In the genomic region with DNA sequence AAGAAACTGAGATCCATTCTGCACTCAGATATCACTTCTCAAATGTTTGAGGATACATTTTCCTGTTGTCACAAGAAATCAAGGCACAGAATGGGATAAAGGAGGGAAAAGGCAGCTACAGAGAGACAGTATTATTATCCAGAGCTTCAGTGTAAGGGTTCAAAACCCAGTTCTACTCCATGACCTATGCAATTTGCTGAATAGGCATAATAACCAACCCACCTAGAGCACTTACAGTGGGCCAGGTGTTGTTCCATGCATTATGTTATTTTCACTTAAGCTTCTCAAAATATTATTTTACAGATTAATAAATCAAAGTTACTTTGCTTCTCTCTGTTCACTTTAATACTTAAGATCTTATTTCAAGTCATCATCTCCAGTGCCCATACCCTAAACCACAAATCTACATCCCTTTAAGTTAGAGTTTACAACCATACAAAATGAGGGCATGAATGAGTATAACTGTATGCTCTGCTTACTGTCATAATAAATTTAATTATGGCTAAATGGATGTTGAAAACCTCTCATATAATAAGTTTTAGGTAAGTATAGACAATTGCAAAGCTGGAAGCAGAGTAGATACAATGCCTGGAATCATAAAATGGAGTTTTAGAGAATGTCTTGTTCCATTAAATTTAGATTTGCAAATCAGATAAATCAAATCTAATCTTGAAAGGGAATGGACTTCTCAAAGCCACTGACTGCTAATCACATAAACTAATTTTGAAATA, we compare ENCODE assay signal across 4 cellular contexts.
TF ChIP-seq lines count a peak whose summit lies in the region.

No MANE protein-coding gene starts in this region.

TF ChIP-seq in A549, 52 proteins besides CTCF, POLR2A, EP300 and RAD21:
- TF ChIP-seq MAFK (IDR thresholded peaks at IDR 0.05; ENCODE audit: partially characterized antibody) (peak; percentile 89), BHLHE40 (IDR thresholded peaks at IDR 0.05; ENCODE audit: low read depth, low read length) (no peak)
TF ChIP-seq in A549: peak in this region for 1.

TF ChIP-seq in IMR-90, 13 proteins besides CTCF, POLR2A, EP300 and RAD21:
- TF ChIP-seq, protein P1, sequence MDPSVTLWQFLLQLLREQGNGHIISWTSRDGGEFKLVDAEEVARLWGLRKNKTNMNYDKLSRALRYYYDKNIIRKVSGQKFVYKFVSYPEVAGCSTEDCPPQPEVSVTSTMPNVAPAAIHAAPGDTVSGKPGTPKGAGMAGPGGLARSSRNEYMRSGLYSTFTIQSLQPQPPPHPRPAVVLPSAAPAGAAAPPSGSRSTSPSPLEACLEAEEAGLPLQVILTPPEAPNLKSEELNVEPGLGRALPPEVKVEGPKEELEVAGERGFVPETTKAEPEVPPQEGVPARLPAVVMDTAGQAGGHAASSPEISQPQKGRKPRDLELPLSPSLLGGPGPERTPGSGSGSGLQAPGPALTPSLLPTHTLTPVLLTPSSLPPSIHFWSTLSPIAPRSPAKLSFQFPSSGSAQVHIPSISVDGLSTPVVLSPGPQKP (IDR thresholded peaks at IDR 0.05; ENCODE audit: borderline replicate concordance, low read depth, low read length) = no peak
- TF ChIP-seq MAFK (IDR thresholded peaks at IDR 0.05; ENCODE audit: low read depth, low read length) = peak; percentile 86

TF ChIP-seq in SK-N-SH, 30 proteins besides CTCF, POLR2A, EP300 and RAD21:
- TF ChIP-seq, protein P2, sequence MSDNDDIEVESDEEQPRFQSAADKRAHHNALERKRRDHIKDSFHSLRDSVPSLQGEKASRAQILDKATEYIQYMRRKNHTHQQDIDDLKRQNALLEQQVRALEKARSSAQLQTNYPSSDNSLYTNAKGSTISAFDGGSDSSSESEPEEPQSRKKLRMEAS (IDR thresholded peaks at IDR 0.05; ENCODE audit: low read depth) = no peak
- TF ChIP-seq YY1 (IDR thresholded peaks at IDR 0.05; ENCODE audit: low read depth) (no peak), RCOR1 (IDR thresholded peaks at IDR 0.05; ENCODE audit: low read length) (0 out of 2 replicates have a peak, but pooled peaks have one; percentile 24), GATA2 (CRISPR knock-in tag; IDR thresholded peaks at IDR 0.05) (peak; percentile 51)
- TF ChIP-seq, protein P3, sequence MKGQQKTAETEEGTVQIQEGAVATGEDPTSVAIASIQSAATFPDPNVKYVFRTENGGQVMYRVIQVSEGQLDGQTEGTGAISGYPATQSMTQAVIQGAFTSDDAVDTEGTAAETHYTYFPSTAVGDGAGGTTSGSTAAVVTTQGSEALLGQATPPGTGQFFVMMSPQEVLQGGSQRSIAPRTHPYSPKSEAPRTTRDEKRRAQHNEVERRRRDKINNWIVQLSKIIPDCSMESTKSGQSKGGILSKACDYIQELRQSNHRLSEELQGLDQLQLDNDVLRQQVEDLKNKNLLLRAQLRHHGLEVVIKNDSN (IDR thresholded peaks at IDR 0.05; ENCODE audit: borderline replicate concordance, low read depth) = no peak

TF ChIP-seq in K562, 482 proteins besides CTCF, POLR2A, EP300 and RAD21:
- TF ChIP-seq RFX1 (IDR thresholded peaks at IDR 0.05) = no peak
- TF ChIP-seq ZNF316 (IDR thresholded peaks at IDR 0.05) = peak; percentile 47; the same call in 1 of the 2 replicates
- no peak for TF ChIP-seq MYBL2 (IDR thresholded peaks at IDR 0.05; ENCODE audit: low read depth)
- TF ChIP-seq MYBL2 (CRISPR knock-in tag; IDR thresholded peaks at IDR 0.05; ENCODE audit: borderline replicate concordance) = no peak
- peak; percentile 67 for TF ChIP-seq MAFK (IDR thresholded peaks at IDR 0.05; ENCODE audit: low read length)
- TF ChIP-seq MAFF (IDR thresholded peaks at IDR 0.05; ENCODE audit: low read length) = peak; percentile 55
- peak; percentile 38; the same call in 1 of the 2 replicates for TF ChIP-seq MAFG (tag; conservative IDR thresholded peaks at IDR 0.05)
- peak; percentile 34; the same call in 1 of the 2 replicates for TF ChIP-seq C11orf30 (IDR thresholded peaks at IDR 0.05; ENCODE audit: low read depth)
- TF ChIP-seq, protein P4, sequence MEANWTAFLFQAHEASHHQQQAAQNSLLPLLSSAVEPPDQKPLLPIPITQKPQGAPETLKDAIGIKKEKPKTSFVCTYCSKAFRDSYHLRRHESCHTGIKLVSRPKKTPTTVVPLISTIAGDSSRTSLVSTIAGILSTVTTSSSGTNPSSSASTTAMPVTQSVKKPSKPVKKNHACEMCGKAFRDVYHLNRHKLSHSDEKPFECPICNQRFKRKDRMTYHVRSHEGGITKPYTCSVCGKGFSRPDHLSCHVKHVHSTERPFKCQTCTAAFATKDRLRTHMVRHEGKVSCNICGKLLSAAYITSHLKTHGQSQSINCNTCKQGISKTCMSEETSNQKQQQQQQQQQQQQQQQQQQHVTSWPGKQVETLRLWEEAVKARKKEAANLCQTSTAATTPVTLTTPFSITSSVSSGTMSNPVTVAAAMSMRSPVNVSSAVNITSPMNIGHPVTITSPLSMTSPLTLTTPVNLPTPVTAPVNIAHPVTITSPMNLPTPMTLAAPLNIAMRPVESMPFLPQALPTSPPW (CRISPR knock-in tag; IDR thresholded peaks at IDR 0.05) = no peak
